In the genomic region with DNA sequence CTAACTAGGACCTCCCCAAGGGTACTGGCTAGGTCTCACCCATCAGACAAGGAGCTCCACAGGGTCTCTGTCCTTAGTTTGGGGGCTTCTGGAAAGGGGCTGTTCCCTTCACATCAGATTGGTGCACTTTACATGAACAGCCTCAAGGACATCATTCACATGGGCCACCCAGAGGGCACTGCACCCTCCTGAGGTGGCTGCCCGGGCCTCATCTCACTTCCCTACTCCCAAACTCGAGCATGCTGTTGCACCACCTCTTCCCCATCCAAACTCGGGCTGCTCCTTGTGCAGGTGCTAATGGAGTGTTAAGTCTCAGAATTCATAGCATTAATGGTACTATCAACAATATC, we compare ENCODE assay signal across 13 cellular contexts. TPM values are rescaled to one million over a fixed set of nuclear protein-coding genes. Genes with fewer than 3 reads are reported as not detected.
A peak's percentile ranks its signal among the peaks of the same experiment; 100 is the strongest.
DNase-seq lines count a peak whose midpoint lies in the region; ATAC-seq and TF ChIP-seq lines count a peak whose summit lies in the region.
"Had no signal": no experiment of that assay in that cellular context is flagged by ENCODE, and none has a peak within 500 bp of the region (broad histone marks: within the 10 kb centered on the region; RNA-seq: fewer than 3 reads in every experiment).

No MANE protein-coding gene starts in this region.

- H3K9me3 Mint-ChIP-seq in natural killer cell treated with Interleukin-12 subunit alpha and Interleukin-12 subunit beta and Interleukin-15 and Interleukin-18, amount 100 ng/mL, for 72 hours, result no peaks in the 10 kb centered on the region
- no peaks in the 10 kb centered on the region for H3K9me3 Mint-ChIP-seq in natural killer cell
- H3K9me3 Mint-ChIP-seq in activated T-helper 1 cell treated with anti-CD3 and anti-CD28 coated beads, Interleukin-12 subunit alpha, Interleukin-12 subunit beta, Interleukin-2, Interleukin-4 antibody, amounts not matched to agents 30 ng/mL and 10 ng/mL and 1 ng/mL, durations not matched to agents 14 hours and 24 hours and 36 hours, result no peaks in the 10 kb centered on the region
- H3K9me3 Mint-ChIP-seq in stimulated activated naive CD8-positive, alpha-beta T cell treated with anti-CD3 and anti-CD28 coated beads, Interleukin-15, amount 100 ng/mL, for 72 hours, result no peaks in the 10 kb centered on the region
- H3K9me3 Mint-ChIP-seq: HFFc6, neural crest cell, WTC11 had no signal

- H3K27ac Mint-ChIP-seq in natural killer cell treated with Interleukin-12 subunit alpha and Interleukin-12 subunit beta and Interleukin-15 and Interleukin-18, amount 100 ng/mL, for 72 hours, result peak overlapping the region; percentile 66 to 81
- peak overlapping the region in 1 of 2 donors; percentile 40 for H3K27ac Mint-ChIP-seq in natural killer cell
- H3K27ac Mint-ChIP-seq in activated T-helper 1 cell treated with anti-CD3 and anti-CD28 coated beads, Interleukin-12 subunit alpha, Interleukin-12 subunit beta, Interleukin-2, Interleukin-4 antibody, amounts not matched to agents 30 ng/mL and 10 ng/mL and 1 ng/mL, durations not matched to agents 14 hours and 24 hours and 36 hours, result peak overlapping the region; percentile 83
- H3K27ac Mint-ChIP-seq in stimulated activated naive CD8-positive, alpha-beta T cell treated with anti-CD3 and anti-CD28 coated beads, Interleukin-15, amount 100 ng/mL, for 72 hours, result peak overlapping the region; percentile 63 to 69
- H3K27ac Mint-ChIP-seq: HFFc6, WTC11 had no signal

- peak in 1 of 2 donors; percentile 1 for ATAC-seq in natural killer cell treated with Interleukin-12 subunit alpha and Interleukin-12 subunit beta and Interleukin-15 and Interleukin-18, amount 100 ng/mL, for 72 hours
- ATAC-seq in natural killer cell, result no peak
- ATAC-seq in HG02798 (IDR thresholded peaks at IDR 0.05; ENCODE audit: poor library complexity, unreplicated experiment), result peak; percentile 4
- no peak for ATAC-seq in stimulated activated naive CD8-positive, alpha-beta T cell treated with anti-CD3 and anti-CD28 coated beads, Interleukin-15, amount 100 ng/mL, for 72 hours

- TF ChIP-seq CTCF in natural killer cell (IDR thresholded peaks at IDR 0.05), result no peak

- H3K4me3 Mint-ChIP-seq in natural killer cell treated with Interleukin-12 subunit alpha and Interleukin-12 subunit beta and Interleukin-15 and Interleukin-18, amount 100 ng/mL, for 72 hours, result peak overlapping the region; percentile 49
- H3K4me3 Mint-ChIP-seq in natural killer cell, result no peak overlapping the region
- H3K4me3 Mint-ChIP-seq in activated T-helper 1 cell treated with anti-CD3 and anti-CD28 coated beads, Interleukin-12 subunit alpha, Interleukin-12 subunit beta, Interleukin-2, Interleukin-4 antibody, amounts not matched to agents 30 ng/mL and 10 ng/mL and 1 ng/mL, durations not matched to agents 14 hours and 24 hours and 36 hours, result peak overlapping the region; percentile 37
- H3K4me3 Mint-ChIP-seq in stimulated activated naive CD8-positive, alpha-beta T cell treated with anti-CD3 and anti-CD28 coated beads, Interleukin-15, amount 100 ng/mL, for 72 hours, result peak overlapping the region; percentile 6 to 40
- H3K4me3 Mint-ChIP-seq: neural crest cell, WTC11 had no signal

- no peaks in the 10 kb centered on the region for H3K27me3 Mint-ChIP-seq in natural killer cell treated with Interleukin-12 subunit alpha and Interleukin-12 subunit beta and Interleukin-15 and Interleukin-18, amount 100 ng/mL, for 72 hours
- no peaks in the 10 kb centered on the region for H3K27me3 Mint-ChIP-seq in natural killer cell (ENCODE audit: low read depth in 2 of 2)
- H3K27me3 Mint-ChIP-seq in activated T-helper 1 cell treated with anti-CD3 and anti-CD28 coated beads, Interleukin-12 subunit alpha, Interleukin-12 subunit beta, Interleukin-2, Interleukin-4 antibody, amounts not matched to agents 30 ng/mL and 10 ng/mL and 1 ng/mL, durations not matched to agents 14 hours and 24 hours and 36 hours (ENCODE audit: insufficient read depth), result no peaks in the 10 kb centered on the region
- H3K27me3 Mint-ChIP-seq in stimulated activated naive CD8-positive, alpha-beta T cell treated with anti-CD3 and anti-CD28 coated beads, Interleukin-15, amount 100 ng/mL, for 72 hours, result no peaks in the 10 kb centered on the region

- intact Hi-C loops in natural killer cell (cut with micrococcal nuclease), result no loop called here
- intact Hi-C loops in activated T-helper 1 cell treated with anti-CD3 and anti-CD28 coated beads, Interleukin-12 subunit alpha, Interleukin-12 subunit beta, Interleukin-2, Interleukin-4 antibody, amounts not matched to agents 30 ng/mL and 10 ng/mL and 1 ng/mL, durations not matched to agents 14 hours and 24 hours and 36 hours (cut with micrococcal nuclease), result loop anchor here (1.0 to 2.0 kb wide), 4 partner anchors 30 to 99 kb away; partner anchors contain the start of gene RAB11A

- H3K36me3 Mint-ChIP-seq in natural killer cell treated with Interleukin-12 subunit alpha and Interleukin-12 subunit beta and Interleukin-15 and Interleukin-18, amount 100 ng/mL, for 72 hours, result no peaks in the 10 kb centered on the region
- H3K36me3 Mint-ChIP-seq in natural killer cell, result no peaks in the 10 kb centered on the region
- peaks cover 9% of the 10 kb centered on the region for H3K36me3 Mint-ChIP-seq in activated T-helper 1 cell treated with anti-CD3 and anti-CD28 coated beads, Interleukin-12 subunit alpha, Interleukin-12 subunit beta, Interleukin-2, Interleukin-4 antibody, amounts not matched to agents 30 ng/mL and 10 ng/mL and 1 ng/mL, durations not matched to agents 14 hours and 24 hours and 36 hours (ENCODE audit: low read depth)
- H3K36me3 Mint-ChIP-seq: WTC11 had no signal

- H3K4me1 Mint-ChIP-seq in natural killer cell treated with Interleukin-12 subunit alpha and Interleukin-12 subunit beta and Interleukin-15 and Interleukin-18, amount 100 ng/mL, for 72 hours (ENCODE audit: low read depth in 2 of 2), result peaks cover 28 to 33% of the 10 kb centered on the region in 2 donors
- H3K4me1 Mint-ChIP-seq in natural killer cell, result peaks cover 0 to 12% of the 10 kb centered on the region in 2 donors
- H3K4me1 Mint-ChIP-seq in activated T-helper 1 cell treated with anti-CD3 and anti-CD28 coated beads, Interleukin-12 subunit alpha, Interleukin-12 subunit beta, Interleukin-2, Interleukin-4 antibody, amounts not matched to agents 30 ng/mL and 10 ng/mL and 1 ng/mL, durations not matched to agents 14 hours and 24 hours and 36 hours (ENCODE audit: low read depth), result peaks cover 55% of the 10 kb centered on the region
- peaks cover 52% of the 10 kb centered on the region for H3K4me1 Mint-ChIP-seq in stimulated activated naive CD8-positive, alpha-beta T cell treated with anti-CD3 and anti-CD28 coated beads, Interleukin-15, amount 100 ng/mL, for 72 hours

- no peak for DNase-seq in natural killer cell treated with Interleukin-12 subunit alpha and Interleukin-12 subunit beta and Interleukin-15 and Interleukin-18, amount 100 ng/mL, for 72 hours (ENCODE audit: low spot score)
- no peak for DNase-seq in natural killer cell
- no peak for DNase-seq in activated T-helper 1 cell treated with anti-CD3 and anti-CD28 coated beads, Interleukin-12 subunit alpha, Interleukin-12 subunit beta, Interleukin-2, Interleukin-4 antibody, amounts not matched to agents 30 ng/mL and 10 ng/mL and 1 ng/mL, durations not matched to agents 14 hours and 24 hours and 36 hours (ENCODE audit: low spot score)
- DNase-seq in stimulated activated naive CD8-positive, alpha-beta T cell treated with anti-CD3 and anti-CD28 coated beads, Interleukin-15, amount 100 ng/mL, for 72 hours, result no peak
- DNase-seq in middle frontal gyrus (ENCODE audit: extremely low spot score, low spot score), result no peak
- no peak for DNase-seq in D341Med (ENCODE audit: low spot score)
- no peak for DNase-seq in NCI-H146 (lab: John Stamatoyannopoulos, UW)
- DNase-seq: effector CD8-positive, alpha-beta T cell; HFFc6; NCI-H1105 treated with DMSO at 0.1 percent for 48 hours had no signal

RNA-seq across cellular contexts. Expression of gene RAB11A, which starts 48.1 kb away (rescaled TPM):
- 100 to 1,000 TPM; 101 to 164 TPM for total RNA-seq in natural killer cell treated with Interleukin-12 subunit alpha and Interleukin-12 subunit beta and Interleukin-15 and Interleukin-18, amount 100 ng/mL, for 72 hours
- 10 to 100 TPM; 84.7 to 97.1 (median 87.5) TPM for total RNA-seq in natural killer cell
- total RNA-seq in activated T-helper 1 cell treated with anti-CD3 and anti-CD28 coated beads, Interleukin-12 subunit alpha, Interleukin-12 subunit beta, Interleukin-2, Interleukin-4 antibody, amounts not matched to agents 30 ng/mL and 10 ng/mL and 1 ng/mL, durations not matched to agents 14 hours and 24 hours and 36 hours, result 161 and 171 TPM in 2 replicates
